Comparison of ENCODE assay signal across 1 cellular context in the genomic region with DNA sequence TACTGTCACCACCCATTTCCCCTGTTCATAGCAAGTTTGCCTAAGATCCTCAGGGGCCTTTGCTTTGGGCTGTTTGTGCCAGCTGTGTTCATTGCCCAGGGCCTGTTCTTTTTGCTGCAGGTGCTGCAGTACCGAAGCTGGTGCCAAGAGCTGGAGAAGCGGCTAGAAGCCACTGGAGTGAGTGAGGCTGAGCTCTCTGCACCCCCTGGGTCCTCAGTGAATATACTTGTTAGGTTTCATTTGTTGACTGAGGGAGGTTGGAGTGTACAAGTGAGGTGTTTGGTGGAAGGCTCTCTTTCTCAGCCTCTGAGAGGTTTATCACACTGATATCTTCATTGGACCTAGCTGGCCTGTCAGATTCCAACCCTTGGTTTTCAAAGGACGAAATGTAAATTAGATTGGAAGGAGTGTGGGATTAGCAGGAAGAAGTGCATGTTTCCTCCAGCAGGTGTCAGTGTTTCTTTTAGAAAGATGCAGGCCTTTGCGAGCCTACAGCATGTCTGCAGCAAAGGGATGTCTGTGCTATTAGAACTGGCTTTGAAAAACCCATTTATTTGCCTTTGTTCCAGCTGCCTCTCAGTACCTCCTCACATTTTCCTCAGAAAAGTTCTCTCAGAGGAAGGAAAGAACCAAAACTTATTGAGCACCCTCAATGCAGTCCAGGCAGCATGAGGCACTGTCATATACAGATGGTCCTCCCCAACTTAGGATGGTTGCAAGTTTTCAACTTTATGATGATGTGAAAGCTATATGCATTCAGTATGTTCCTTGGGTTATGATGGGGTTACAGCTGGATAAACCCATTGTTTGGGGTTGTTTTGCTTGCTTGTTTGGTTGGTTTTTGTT.
TF ChIP-seq lines count a peak whose summit lies in the region.

No MANE protein-coding gene starts in this region.

TF ChIP-seq in H1, 55 proteins besides CTCF, POLR2A, EP300 and RAD21:
- TF ChIP-seq GTF2F1 (IDR thresholded peaks at IDR 0.05; ENCODE audit: borderline replicate concordance, low read depth, low read length) (no peak), SIN3A (conservative IDR thresholded peaks at IDR 0.05 in 1 of 2, IDR thresholded peaks at IDR 0.05 in 1 of 2; ENCODE audit: low read depth in 1 of 2, low read length in 2 of 2) (0 out of 4 replicates have a peak, but pooled peaks of 1 of the 2 experiments have one; percentile 41)
TF ChIP-seq in H1: peak in this region for 1.
